27 cellular contexts compared by ENCODE assay signal in genomic region chr11:69935941-69936505, GRCh38.
DNase-seq lines count a peak whose midpoint lies in the region; ATAC-seq, FAIRE-seq and TF ChIP-seq lines count a peak whose summit lies in the region.
"Had no signal": no experiment of that assay in that cellular context is flagged by ENCODE, and none has a peak within 500 bp of the region (broad histone marks: within the 10 kb centered on the region; RNA-seq: fewer than 3 reads in every experiment).

No MANE protein-coding gene starts in this region.

- intact Hi-C loops in HCT116 (cut with micrococcal nuclease) = no loop called here
- intact Hi-C loops in K562 (cut with micrococcal nuclease) = no loop called here
- intact Hi-C loops in kidney (cut with DNase I) = no loop called here

- POLR2A ChIA-PET in HCT116 (lab: Charles Lee) = no interaction called here
- POLR2A ChIA-PET in HEK293 (lab: Yijun Ruan, JAX) = no interaction called here
- POLR2A ChIA-PET in K562 (lab: Yijun Ruan, JAX) = interaction anchor here (0.6 to 1.0 kb wide), 2 partner anchors 28 to 153 kb away, joined by 3 read pairs; no protein-coding TSS in a partner anchor

- no peak overlapping the region for H3K4me3 Mint-ChIP-seq in T-helper 17 cell
- H3K4me3 Mint-ChIP-seq: CD14-positive monocyte; CD4-positive, alpha-beta memory T cell; CD4-positive, CD25-positive, alpha-beta regulatory T cell; CD8-positive, alpha-beta memory T cell had no signal

- H3K79me2 ChIP-seq in HCT116 (ENCODE audit: insufficient read depth, low read length) (no peaks in the 10 kb centered on the region), K562 (ENCODE audit: control insufficient read depth, insufficient read depth, low read length) (no peaks in the 10 kb centered on the region)

- CTCF ChIA-PET in HCT116 (lab: Charles Lee) = no interaction called here
- CTCF ChIA-PET in HEK293 (lab: Yijun Ruan, JAX) = interaction anchor here (1.0 to 1.7 kb wide), 3 partner anchors 16 to 20 kb away, joined by 3 to 8 read pairs (median 3); no protein-coding TSS in a partner anchor
- CTCF ChIA-PET in K562 (lab: Yijun Ruan, JAX; ENCODE audit: low intra/inter-chr PET ratio) = no interaction called here

- in situ Hi-C loops in K562 (cut with MboI) = no loop called here

- RAD21 ChIA-PET in HCT116 (lab: Charles Lee; ENCODE audit: low non-redundant PET in 1 of 2, low total read pairs in 2 of 2, uncharacterized antibody in 2 of 2, unreplicated experiment in 2 of 2) = no interaction called here

- H3K27ac ChIP-seq in HCT116 (ENCODE audit: low read depth, low read length) = no peak overlapping the region
- no peak overlapping the region for H3K27ac ChIP-seq in HEK293 (ENCODE audit: extremely low read depth, low read depth, low read length)
- H3K27ac ChIP-seq in K562 (ENCODE audit: extremely low read depth, low read depth, low read length) = no peak overlapping the region
- no peak overlapping the region for H3K27ac ChIP-seq in kidney (ENCODE audit: low read depth in 2 of 2, low read length in 2 of 2)
- H3K27ac ChIP-seq: BLaER1 had no signal

- no peak overlapping the region for H3K4me3 ChIP-seq in HCT116 (replicated peaks in 1 of 2; ENCODE audit: low read depth in 1 of 2, low read length in 2 of 2)
- no peak overlapping the region for H3K4me3 ChIP-seq in HEK293 (ENCODE audit: low read depth, low read length)
- no peak overlapping the region for H3K4me3 ChIP-seq in K562
- no peak overlapping the region for H3K4me3 ChIP-seq in kidney (ENCODE audit: low read length in 2 of 2)
- H3K4me3 ChIP-seq: BLaER1, GM12878 had no signal

- H2AFZ ChIP-seq in HCT116 (ENCODE audit: low read depth, low read length, poor library complexity, severe bottlenecking) (peak overlapping the region; percentile 77), K562 (ENCODE audit: low read depth, low read length) (no peak overlapping the region)

- no peaks in the 10 kb centered on the region for H3K36me3 ChIP-seq in HCT116 (ENCODE audit: control insufficient read depth in 1 of 2, insufficient read depth in 2 of 2, low read length in 2 of 2)
- no peaks in the 10 kb centered on the region for H3K36me3 ChIP-seq in HEK293 (ENCODE audit: control insufficient read depth in 2 of 2, insufficient read depth in 1 of 2, low read length in 2 of 2)
- H3K36me3 ChIP-seq in K562 (ENCODE audit: control insufficient read depth, insufficient read depth, low read length) = no peaks in the 10 kb centered on the region
- no peaks in the 10 kb centered on the region for H3K36me3 ChIP-seq in kidney (ENCODE audit: control insufficient read depth in 1 of 2, insufficient read depth in 2 of 2, low read length in 2 of 2)
- H3K36me3 ChIP-seq: BE2C, BLaER1 had no signal

- H3K27me3 Mint-ChIP-seq in T-helper 17 cell = peaks cover 43% of the 10 kb centered on the region

- FAIRE-seq in K562 (lab: Jason Lieb, UNC) = no peak
- no peak for FAIRE-seq in kidney (lab: Jason Lieb, UNC)
- FAIRE-seq: A204.1, GM12878, GM12892, GM18507 had no signal

- BruUV-seq in HCT116 (replicated peaks; lab: Mats Ljungman, UMichigan) = no TSS peak
- no TSS peak for BruUV-seq in K562 (replicated peaks; lab: Mats Ljungman, UMichigan)

- H3K4me1 Mint-ChIP-seq in T-helper 17 cell = no peaks in the 10 kb centered on the region
- H3K4me1 Mint-ChIP-seq: CD14-positive monocyte; CD4-positive, alpha-beta memory T cell; CD4-positive, CD25-positive, alpha-beta regulatory T cell; CD8-positive, alpha-beta memory T cell had no signal

- H3K9ac ChIP-seq in HCT116 (ENCODE audit: low read length) = no peak overlapping the region
- H3K9ac ChIP-seq in K562 (ENCODE audit: insufficient read depth in 1 of 2, low read depth in 2 of 2, low read length in 2 of 2) = no peak overlapping the region
- H3K9ac ChIP-seq in kidney (ENCODE audit: low read length in 2 of 2) = no peak overlapping the region
- H3K9ac ChIP-seq: BLaER1 had no signal

- H3K9me2 ChIP-seq in HCT116 (ENCODE audit: insufficient read depth) = no peaks in the 10 kb centered on the region

- no peak overlapping the region for H3K4me2 ChIP-seq in HCT116 (ENCODE audit: low read length)
- H3K4me2 ChIP-seq in K562 (ENCODE audit: insufficient read depth, low read length) = no peak overlapping the region
- H3K4me2 ChIP-seq: BLaER1 had no signal

- H3K9me1 ChIP-seq in K562 (ENCODE audit: control insufficient read depth, insufficient read depth, low read length) = no peaks in the 10 kb centered on the region

- H4K20me1 ChIP-seq in HCT116 (ENCODE audit: insufficient read depth) (no peaks in the 10 kb centered on the region), K562 (replicated peaks; ENCODE audit: control insufficient read depth, insufficient read depth, low read length) (no peaks in the 10 kb centered on the region)
- H4K20me1 ChIP-seq: BLaER1 had no signal

- DNase-seq in HCT116 (ENCODE audit: low read depth, low spot score) (no peak), T-helper 17 cell (no peak), K562 (ENCODE audit: extremely low read depth in 1 of 4, low spot score in 3 of 4) (no peak), kidney (no peak), NCI-H1694 treated with DMSO at 0.1 percent for 48 hours (lab: John Stamatoyannopoulos, UW) (no peak)
- DNase-seq: 8988T; ACHN; BE2C; C1 segment of cervical spinal cord; CD4-positive, alpha-beta memory T cell; CD4-positive, CD25-positive, alpha-beta regulatory T cell; COR-L47; DMS 273 treated with DMSO at 0.1 percent for 48 hours; DMS153; DMS79; DND-41; EL; GDM1 had no signal

- TF ChIP-seq RAD21 in HCT116 (IDR thresholded peaks at IDR 0.05; ENCODE audit: low read depth) (no peak), K562 (CRISPR knock-in tag; conservative IDR thresholded peaks at IDR 0.05 in 1 of 2, IDR thresholded peaks at IDR 0.05 in 1 of 2) (no peak)

- peaks cover 8 to 19% of the 10 kb centered on the region in 2 experiments for H3K4me1 ChIP-seq in HCT116 (ENCODE audit: control insufficient read depth in 1 of 2, insufficient read depth in 2 of 2, low read length in 2 of 2)
- H3K4me1 ChIP-seq in HEK293 (ENCODE audit: control insufficient read depth, insufficient read depth, low read length) = no peaks in the 10 kb centered on the region; the same call in 1 of the 2 replicates
- peaks cover 0 to 9% of the 10 kb centered on the region in 2 experiments; a peak in 2 of 5 replicates for H3K4me1 ChIP-seq in K562 (replicated peaks in 1 of 2; ENCODE audit: control insufficient read depth in 2 of 2, insufficient read depth in 2 of 2, low read length in 2 of 2)
- peaks cover 3 to 4% of the 10 kb centered on the region in 2 donors for H3K4me1 ChIP-seq in kidney (ENCODE audit: control insufficient read depth in 1 of 2, insufficient read depth in 1 of 2, low read depth in 1 of 2, low read length in 2 of 2)

- ATAC-seq in HCT116 (no peak), T-helper 17 cell (no peak), K562 (no peak), GM19397 (IDR thresholded peaks at IDR 0.05; ENCODE audit: unreplicated experiment) (no peak)
- ATAC-seq: GM12878 had no signal

- no peaks in the 10 kb centered on the region for H3K36me3 Mint-ChIP-seq in T-helper 17 cell (ENCODE audit: low read depth)
- H3K36me3 Mint-ChIP-seq: CD14-positive monocyte; CD4-positive, alpha-beta memory T cell; CD4-positive, CD25-positive, alpha-beta regulatory T cell; CD8-positive, alpha-beta memory T cell had no signal

- TF ChIP-seq POLR2A in HCT116 (IDR thresholded peaks at IDR 0.05; ENCODE audit: borderline replicate concordance, extremely low read depth, insufficient read depth, insufficient read length) = no peak
- TF ChIP-seq POLR2A in K562 (conservative IDR thresholded peaks at IDR 0.05) = no peak

- TF ChIP-seq CTCF in HCT116 (IDR thresholded peaks at IDR 0.05 in 2 of 3, conservative IDR thresholded peaks at IDR 0.05 in 1 of 3; ENCODE audit: borderline replicate concordance in 1 of 3, insufficient read depth in 1 of 3, low read depth in 2 of 3, low read length in 2 of 3) (no peak), HEK293 (tag by site-specific recombination; IDR thresholded peaks at IDR 0.05) (no peak), K562 (IDR thresholded peaks at IDR 0.05 in 2 of 3, conservative IDR thresholded peaks at IDR 0.05 in 1 of 3; ENCODE audit: insufficient read depth in 2 of 3, low read depth in 1 of 3, low read length in 3 of 3) (no peak), kidney (IDR thresholded peaks at IDR 0.05; ENCODE audit: borderline replicate concordance, extremely low read depth, insufficient read depth) (no peak)

- H3K27ac Mint-ChIP-seq in T-helper 17 cell = peak overlapping the region; percentile 14
- H3K27ac Mint-ChIP-seq: CD4-positive, alpha-beta memory T cell; CD4-positive, CD25-positive, alpha-beta regulatory T cell; CD8-positive, alpha-beta memory T cell had no signal

- H3K27me3 ChIP-seq in HCT116 (ENCODE audit: insufficient read depth, low read length) (no peaks in the 10 kb centered on the region), K562 (ENCODE audit: control insufficient read depth in 2 of 2, insufficient read depth in 2 of 2, low read length in 2 of 2) (peaks cover 21 to 46% of the 10 kb centered on the region in 2 experiments)
- H3K27me3 ChIP-seq: BE2C, BLaER1 had no signal

- TF ChIP-seq EP300 in K562 (IDR thresholded peaks at IDR 0.05; ENCODE audit: low read length) = no peak

- H3K9me3 ChIP-seq in HCT116 (ENCODE audit: control insufficient read depth in 1 of 2, insufficient read depth in 1 of 2, low read depth in 1 of 2, low read length in 2 of 2) = no peaks in the 10 kb centered on the region
- no peaks in the 10 kb centered on the region for H3K9me3 ChIP-seq in HEK293 (ENCODE audit: control insufficient read depth, insufficient read depth, low read depth, low read length)
- H3K9me3 ChIP-seq in T-helper 17 cell (ENCODE audit: control insufficient read depth, low read length, poor library complexity, severe bottlenecking) = no peaks in the 10 kb centered on the region
- H3K9me3 ChIP-seq in K562 (replicated peaks; ENCODE audit: control insufficient read depth, insufficient read depth, low read depth, low read length) = no peaks in the 10 kb centered on the region; the same call in 1 of the 2 replicates
- no peaks in the 10 kb centered on the region for H3K9me3 ChIP-seq in kidney (ENCODE audit: control insufficient read depth in 1 of 2, low read length in 2 of 2)
- H3K9me3 ChIP-seq: BE2C, BLaER1 had no signal

TF ChIP-seq in HCT116, 20 proteins besides CTCF, POLR2A, EP300 and RAD21:
- TF ChIP-seq CEBPB (IDR thresholded peaks at IDR 0.05; ENCODE audit: low read depth) (no peak), FOSL1 (IDR thresholded peaks at IDR 0.05; ENCODE audit: low read depth) (no peak)

TF ChIP-seq in HEK293, 187 proteins besides CTCF, POLR2A, EP300 and RAD21:
- no peak for TF ChIP-seq SP2 (tag by site-specific recombination; IDR thresholded peaks at IDR 0.05)
- peak; percentile 33; the same call in 1 of the 2 replicates for TF ChIP-seq ZNF585B (tag by site-specific recombination; IDR thresholded peaks at IDR 0.05)

TF ChIP-seq in K562, 482 proteins besides CTCF, POLR2A, EP300 and RAD21 (continues in another document):
- 0 out of 2 replicates have a peak, but pooled peaks have one; percentile 41 for TF ChIP-seq PHB2 (IDR thresholded peaks at IDR 0.05; ENCODE audit: low read depth)
